ENCODE assay signal across 24 cellular contexts in the genomic region with DNA sequence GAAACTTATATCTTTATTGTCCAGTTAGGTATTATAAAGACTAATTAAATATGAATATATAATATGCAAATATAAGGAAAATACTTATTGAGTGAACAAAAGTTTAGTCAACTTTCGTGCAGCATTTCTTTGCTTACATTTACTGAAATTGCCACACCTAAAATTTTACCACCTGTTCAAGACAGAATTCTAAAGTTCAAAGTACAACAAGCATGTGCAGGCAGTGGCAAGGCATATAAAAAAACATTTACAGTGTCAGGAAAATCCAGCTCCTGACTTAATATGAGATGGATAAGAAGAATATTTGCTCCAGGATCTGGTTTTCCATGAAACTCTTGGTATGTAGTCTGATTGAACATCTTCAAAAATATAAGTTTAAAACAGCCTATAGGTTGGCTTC. TPM values are rescaled to one million over a fixed set of nuclear protein-coding genes. Genes with fewer than 3 reads are reported as not detected.
A peak's percentile ranks its signal among the peaks of the same experiment; 100 is the strongest.
DNase-seq lines count a peak whose midpoint lies in the region; ATAC-seq and TF ChIP-seq lines count a peak whose summit lies in the region.
"Had no signal": no experiment of that assay in that cellular context is flagged by ENCODE, and none has a peak within 500 bp of the region (broad histone marks: within the 10 kb centered on the region; RNA-seq: fewer than 3 reads in every experiment).

No MANE protein-coding gene starts in this region.

- no peaks in the 10 kb centered on the region for H3K27me3 ChIP-seq in mammary epithelial cell (ENCODE audit: insufficient read depth, low read length)
- no peaks in the 10 kb centered on the region for H3K27me3 ChIP-seq in fibroblast of lung (ENCODE audit: control insufficient read depth, insufficient read depth, low read length)
- no peaks in the 10 kb centered on the region for H3K27me3 ChIP-seq in mucosa of rectum (ENCODE audit: control insufficient read depth in 2 of 2, insufficient read depth in 2 of 2, low read length in 2 of 2)
- H3K27me3 ChIP-seq in transverse colon: no peaks in the 10 kb centered on the region
- no peaks in the 10 kb centered on the region for H3K27me3 ChIP-seq in left lung
- H3K27me3 ChIP-seq: SJSA1 had no signal

- no peak for ATAC-seq in activated T-cell treated with anti-CD3 and anti-CD28 coated beads, Interleukin-2, amount 50 U/mL, for 4 hours
- ATAC-seq in left lung: no peak
- ATAC-seq: activated CD8-positive, alpha-beta T cell treated with anti-CD3 and anti-CD28 coated beads, Interleukin-2, amount 10 ng/mL, durations not matched to agents 7 days and 5 days had no signal

- no peaks in the 10 kb centered on the region for H3K27me3 Mint-ChIP-seq in MCF 10A (ENCODE audit: insufficient read depth, unreplicated experiment)
- no peaks in the 10 kb centered on the region for H3K27me3 Mint-ChIP-seq in activated T-helper 2 cell treated with anti-CD3 and anti-CD28 coated beads, Interferon-gamma antibody, Interleukin-2, Interleukin-4, amounts not matched to agents 10 μg/mL and 5 μg/mL and 100 μg/mL, durations not matched to agents 14 hours and 24 hours and 36 hours (ENCODE audit: low read depth)
- no peaks in the 10 kb centered on the region for H3K27me3 Mint-ChIP-seq in activated T-cell treated with anti-CD3 and anti-CD28 coated beads, Interleukin-2, amount 50 U/mL, for 4 hours (ENCODE audit: low read depth)
- H3K27me3 Mint-ChIP-seq: activated T-cell treated with anti-CD3 and anti-CD28 coated beads, Interleukin-2, amount 50 U/mL, for 24 hours had no signal

- H3K9me3 ChIP-seq in mammary epithelial cell (replicated peaks; ENCODE audit: insufficient read depth, low read length): no peaks in the 10 kb centered on the region
- H3K9me3 ChIP-seq in fibroblast of lung (ENCODE audit: control insufficient read depth, insufficient read depth, low read depth, low read length): no peaks in the 10 kb centered on the region
- H3K9me3 ChIP-seq in mucosa of rectum (ENCODE audit: control insufficient read depth in 2 of 2, low read length in 2 of 2): no peaks in the 10 kb centered on the region
- H3K9me3 ChIP-seq in transverse colon: no peaks in the 10 kb centered on the region
- H3K9me3 ChIP-seq in left lung: no peaks in the 10 kb centered on the region
- H3K9me3 ChIP-seq: SJSA1 had no signal

- H3K4me2 ChIP-seq in mammary epithelial cell (ENCODE audit: insufficient read depth, low read depth, low read length) (peak overlapping the region; percentile 90), fibroblast of lung (ENCODE audit: extremely low read depth, insufficient read depth, low read length) (peak overlapping the region; percentile 84)

- H3K9ac ChIP-seq in mammary epithelial cell (ENCODE audit: insufficient read depth, low read length): no peak overlapping the region
- H3K9ac ChIP-seq in fibroblast of lung (ENCODE audit: insufficient read depth, low read length): no peak overlapping the region
- H3K9ac ChIP-seq in mucosa of rectum (ENCODE audit: low read depth in 1 of 2, low read length in 2 of 2): peak overlapping the region; percentile 27 to 58
- H3K9ac ChIP-seq: parathyroid adenoma had no signal

- no peak overlapping the region for H2AFZ ChIP-seq in mammary epithelial cell (ENCODE audit: low read depth, low read length)
- no peak overlapping the region for H2AFZ ChIP-seq in fibroblast of lung (ENCODE audit: low read length)
- H2AFZ ChIP-seq: parathyroid adenoma had no signal

- H3K79me2 ChIP-seq in mammary epithelial cell (ENCODE audit: insufficient read depth, low read length) (peaks cover 72% of the 10 kb centered on the region), fibroblast of lung (ENCODE audit: control insufficient read depth, insufficient read depth, low read length) (peaks cover 82% of the 10 kb centered on the region)

- H3K27ac ChIP-seq in mammary epithelial cell (ENCODE audit: insufficient read depth, low read depth, low read length): no peak overlapping the region
- H3K27ac ChIP-seq in fibroblast of lung (ENCODE audit: insufficient read depth, low read length): no peak overlapping the region
- peak overlapping the region; percentile 68 to 87 for H3K27ac ChIP-seq in mucosa of rectum (ENCODE audit: low read depth in 2 of 2, low read length in 2 of 2)
- H3K27ac ChIP-seq in transverse colon: peak overlapping the region; percentile 98 to 99 (median 98)
- H3K27ac ChIP-seq in left lung: no peak overlapping the region
- H3K27ac ChIP-seq: C4-2B, parathyroid adenoma, SJSA1 had no signal

- intact Hi-C loops in mammary epithelial cell (cut with micrococcal nuclease): loop anchor here (10.0 kb wide), 2 partner anchors 791 to 1771 kb away; no protein-coding TSS in a partner anchor
- intact Hi-C loops in MCF 10A (cut with micrococcal nuclease): no loop called here
- intact Hi-C loops in transverse colon (cut with DNase I; ENCODE audit: low total_unique reads): no loop called here
- intact Hi-C loops in activated T-helper 2 cell treated with anti-CD3 and anti-CD28 coated beads, Interferon-gamma antibody, Interleukin-2, Interleukin-4, amounts not matched to agents 10 μg/mL and 5 μg/mL and 100 μg/mL, durations not matched to agents 14 hours and 24 hours and 36 hours (cut with micrococcal nuclease): loop anchor here (10.0 kb wide), 1 partner anchor 581 kb away; no protein-coding TSS in a partner anchor
- intact Hi-C loops in left lung (cut with DNase I): no loop called here

- TF ChIP-seq CTCF in mammary epithelial cell (conservative IDR thresholded peaks at IDR 0.05 in 1 of 2, IDR thresholded peaks at IDR 0.05 in 1 of 2; ENCODE audit: extremely low read depth in 1 of 2, insufficient read depth in 1 of 2, low read depth in 1 of 2, low read length in 2 of 2) (no peak), MCF 10A (IDR thresholded peaks at IDR 0.05; ENCODE audit: unreplicated experiment) (no peak), fibroblast of lung (conservative IDR thresholded peaks at IDR 0.05 in 1 of 2, IDR thresholded peaks at IDR 0.05 in 1 of 2; ENCODE audit: low read depth in 1 of 2, low read length in 2 of 2) (no peak), transverse colon (IDR thresholded peaks at IDR 0.05) (no peak), left lung (IDR thresholded peaks at IDR 0.05) (no peak)

- TF ChIP-seq EP300 in transverse colon (IDR thresholded peaks at IDR 0.05; ENCODE audit: low read depth): no peak

- no peaks in the 10 kb centered on the region for H4K20me1 ChIP-seq in mammary epithelial cell (ENCODE audit: insufficient read depth, low read length)
- no peaks in the 10 kb centered on the region for H4K20me1 ChIP-seq in fibroblast of lung (ENCODE audit: control insufficient read depth, extremely low read depth, insufficient read depth, low read length)

- peaks cover 11% of the 10 kb centered on the region for H3K4me1 Mint-ChIP-seq in MCF 10A (ENCODE audit: insufficient read depth, unreplicated experiment)
- H3K4me1 Mint-ChIP-seq in activated T-helper 2 cell treated with anti-CD3 and anti-CD28 coated beads, Interferon-gamma antibody, Interleukin-2, Interleukin-4, amounts not matched to agents 10 μg/mL and 5 μg/mL and 100 μg/mL, durations not matched to agents 14 hours and 24 hours and 36 hours (ENCODE audit: low read depth): peaks cover 37% of the 10 kb centered on the region
- peaks cover 33% of the 10 kb centered on the region for H3K4me1 Mint-ChIP-seq in activated T-cell treated with anti-CD3 and anti-CD28 coated beads, Interleukin-2, amount 50 U/mL, for 4 hours (ENCODE audit: low read depth)

- TF ChIP-seq POLR2A in transverse colon (IDR thresholded peaks at IDR 0.05): no peak

- H3K27ac Mint-ChIP-seq in MCF 10A (ENCODE audit: low read depth, unreplicated experiment): no peak overlapping the region
- no peak overlapping the region for H3K27ac Mint-ChIP-seq in activated T-helper 2 cell treated with anti-CD3 and anti-CD28 coated beads, Interferon-gamma antibody, Interleukin-2, Interleukin-4, amounts not matched to agents 10 μg/mL and 5 μg/mL and 100 μg/mL, durations not matched to agents 14 hours and 24 hours and 36 hours
- H3K27ac Mint-ChIP-seq: activated CD8-positive, alpha-beta T cell treated with anti-CD3 and anti-CD28 coated beads, Interleukin-2, amount 10 ng/mL, durations not matched to agents 7 days and 5 days; activated T-cell treated with anti-CD3 and anti-CD28 coated beads, Interleukin-2, amount 50 U/mL, for 24 hours; H9 had no signal

- dilution Hi-C loops in mammary epithelial cell (cut with HindIII; ENCODE audit: low sequenced_read_pairs): no loop called here

- WGBS in mammary epithelial cell (ENCODE audit: low coverage, missing lambda C conversion rate): 88% methylated on average over 1 of the region's 1 CpG
- WGBS in transverse colon (ENCODE audit: low coverage in 1 of 2), 2 donors: 36 to 47% methylated on average over 1 of the region's 1 CpG

- no peak for DNase-seq in mammary epithelial cell
- DNase-seq in MCF 10A (ENCODE audit: unreplicated experiment): no peak
- no peak for DNase-seq in fibroblast of lung (ENCODE audit: low read depth in 2 of 2)
- DNase-seq in transverse colon: no peak
- DNase-seq in activated T-helper 2 cell treated with anti-CD3 and anti-CD28 coated beads, Interferon-gamma antibody, Interleukin-2, Interleukin-4, amounts not matched to agents 10 μg/mL and 5 μg/mL and 100 μg/mL, durations not matched to agents 14 hours and 24 hours and 36 hours (ENCODE audit: low spot score): no peak
- no peak for DNase-seq in activated T-cell treated with anti-CD3 and anti-CD28 coated beads, Interleukin-2, amount 50 U/mL, for 4 hours
- no peak for DNase-seq in left lung
- DNase-seq: activated CD8-positive, alpha-beta T cell treated with anti-CD3 and anti-CD28 coated beads, Interleukin-2, amount 10 ng/mL, durations not matched to agents 7 days and 5 days; activated naive CD4-positive, alpha-beta T cell treated with anti-CD3 and anti-CD28 coated beads, Interleukin-2, amount 50 U/mL, for 16 hours; activated T-cell treated with anti-CD3 and anti-CD28 coated beads, Interleukin-2, amount 50 U/mL, for 24 hours; aorta; DMS153; GF-D8; H9; kidney glomerular epithelial cell; NCI-H146; NCI-H2171 treated with DMSO at 0.1 percent for 48 hours; NCI-H748 treated with DMSO at 0.1 percent for 48 hours; stimulated activated CD4-positive, alpha-beta T cell treated with anti-CD3 and anti-CD28 coated beads, Interleukin-4, amount 100 ng/mL, for 1 hour; T-helper 9 cell had no signal

- H3K4me3 Mint-ChIP-seq in MCF 10A (ENCODE audit: unreplicated experiment): no peak overlapping the region
- H3K4me3 Mint-ChIP-seq in activated T-helper 2 cell treated with anti-CD3 and anti-CD28 coated beads, Interferon-gamma antibody, Interleukin-2, Interleukin-4, amounts not matched to agents 10 μg/mL and 5 μg/mL and 100 μg/mL, durations not matched to agents 14 hours and 24 hours and 36 hours (ENCODE audit: low read depth): no peak overlapping the region
- no peak overlapping the region for H3K4me3 Mint-ChIP-seq in activated T-cell treated with anti-CD3 and anti-CD28 coated beads, Interleukin-2, amount 50 U/mL, for 4 hours
- H3K4me3 Mint-ChIP-seq: activated CD8-positive, alpha-beta T cell treated with anti-CD3 and anti-CD28 coated beads, Interleukin-2, amount 10 ng/mL, durations not matched to agents 7 days and 5 days; activated T-cell treated with anti-CD3 and anti-CD28 coated beads, Interleukin-2, amount 50 U/mL, for 24 hours; H9 had no signal

- no peaks in the 10 kb centered on the region for H3K9me3 Mint-ChIP-seq in MCF 10A (ENCODE audit: unreplicated experiment)
- no peaks in the 10 kb centered on the region for H3K9me3 Mint-ChIP-seq in activated T-helper 2 cell treated with anti-CD3 and anti-CD28 coated beads, Interferon-gamma antibody, Interleukin-2, Interleukin-4, amounts not matched to agents 10 μg/mL and 5 μg/mL and 100 μg/mL, durations not matched to agents 14 hours and 24 hours and 36 hours
- H3K9me3 Mint-ChIP-seq in activated T-cell treated with anti-CD3 and anti-CD28 coated beads, Interleukin-2, amount 50 U/mL, for 4 hours: no peaks in the 10 kb centered on the region
- H3K9me3 Mint-ChIP-seq: activated T-cell treated with anti-CD3 and anti-CD28 coated beads, Interleukin-2, amount 50 U/mL, for 24 hours; H9 had no signal

- H3K4me1 ChIP-seq in mammary epithelial cell (ENCODE audit: insufficient read depth, low read length) (peaks cover 9% of the 10 kb centered on the region), fibroblast of lung (ENCODE audit: control insufficient read depth, extremely low read depth, insufficient read depth, low read length) (peaks cover 3% of the 10 kb centered on the region), mucosa of rectum (ENCODE audit: control insufficient read depth in 2 of 2, insufficient read depth in 2 of 2, low read length in 2 of 2) (peaks cover 9 to 34% of the 10 kb centered on the region in 2 donors), transverse colon (peaks cover 0 to 82% (median 40%) of the 10 kb centered on the region in 4 donors), left lung (peaks cover 0 to 65% of the 10 kb centered on the region in 2 donors)
- H3K4me1 ChIP-seq: parathyroid adenoma had no signal

- POLR2A ChIA-PET in MCF 10A (lab: Yijun Ruan, JAX): interaction anchor here (1.3 kb wide), 1 partner anchor 181 kb away, joined by 4 read pairs; no protein-coding TSS in a partner anchor

- H3K36me3 Mint-ChIP-seq in MCF 10A (ENCODE audit: insufficient read depth, unreplicated experiment): peaks cover 44% of the 10 kb centered on the region
- H3K36me3 Mint-ChIP-seq in activated T-helper 2 cell treated with anti-CD3 and anti-CD28 coated beads, Interferon-gamma antibody, Interleukin-2, Interleukin-4, amounts not matched to agents 10 μg/mL and 5 μg/mL and 100 μg/mL, durations not matched to agents 14 hours and 24 hours and 36 hours (ENCODE audit: low read depth): peaks cover 56% of the 10 kb centered on the region
- H3K36me3 Mint-ChIP-seq in activated T-cell treated with anti-CD3 and anti-CD28 coated beads, Interleukin-2, amount 50 U/mL, for 4 hours (ENCODE audit: insufficient read depth): peaks cover 22% of the 10 kb centered on the region

- H3K36me3 ChIP-seq in mammary epithelial cell (ENCODE audit: insufficient read depth, low read length) (peaks cover 31% of the 10 kb centered on the region), fibroblast of lung (ENCODE audit: control insufficient read depth, insufficient read depth, low read length) (peaks cover 4% of the 10 kb centered on the region), mucosa of rectum (ENCODE audit: control insufficient read depth in 2 of 2, insufficient read depth in 2 of 2, low read length in 2 of 2) (peaks cover 18 to 23% of the 10 kb centered on the region in 2 donors), transverse colon (peaks cover 0 to 25% (median 12%) of the 10 kb centered on the region in 4 donors), left lung (peaks cover 0 to 29% of the 10 kb centered on the region in 2 donors)

- H3K4me3 ChIP-seq in mammary epithelial cell (replicated peaks in 1 of 3; ENCODE audit: insufficient read depth in 1 of 3, low read depth in 2 of 3, low read length in 3 of 3): no peak overlapping the region
- H3K4me3 ChIP-seq in fibroblast of lung (replicated peaks in 1 of 4; ENCODE audit: control extremely low read depth in 1 of 4, insufficient read depth in 1 of 4, low read depth in 3 of 4, low read length in 4 of 4): peak overlapping the region; percentile 27 to 94 (median 89)
- H3K4me3 ChIP-seq in mucosa of rectum (ENCODE audit: low read length in 2 of 2): peak overlapping the region; percentile 52 to 98
- H3K4me3 ChIP-seq in transverse colon: peak overlapping the region in 3 of 4 donors; percentile 4 to 93 (median 13)
- H3K4me3 ChIP-seq in left lung: peak overlapping the region in 1 of 2 donors; percentile 83
- H3K4me3 ChIP-seq: SJSA1 had no signal

- BruUV-seq in mammary epithelial cell (replicated peaks; lab: Mats Ljungman, UMichigan): no TSS peak
- BruUV-seq in MCF 10A (replicated peaks; lab: Mats Ljungman, UMichigan): no TSS peak

- CTCF ChIA-PET in mammary epithelial cell (lab: Charles Lee; ENCODE audit: low non-redundant PET): no interaction called here
- CTCF ChIA-PET in MCF 10A (lab: Yijun Ruan, JAX): interaction anchor here (0.7 to 4.7 kb wide), 2 partner anchors 65 to 155 kb away, joined by 4 to 34 read pairs; no protein-coding TSS in a partner anchor

- in situ Hi-C loops in mammary epithelial cell (cut with MboI; ENCODE audit: low sequenced_read_pairs in 2 of 2): loop anchor here in 1 of 2 donors (10.0 kb wide), 1 partner anchor 141 kb away; no protein-coding TSS in a partner anchor
- in situ Hi-C loops in transverse colon (cut with MboI; ENCODE audit: low pct_ligation_motif_present in 1 of 4, low pct_unique_long_range_greater_than_20kb in 1 of 4, low sequenced_read_pairs in 3 of 4): no loop called here

RNA-seq across cellular contexts. Expression of gene ITPRID2, which starts 4.8 kb away (rescaled TPM):
- total RNA-seq in mammary epithelial cell (100 to 1,000 TPM; 145 to 168 TPM), MCF 10A (2022) (108 and 114 TPM in 2 replicates), fibroblast of lung (117 and 179 TPM in 2 replicates), transverse colon (100 to 1,000 TPM; 117 to 255 (median 212) TPM), left lung (100 to 1,000 TPM; 162 to 175 TPM)
- polyA plus RNA-seq in mammary epithelial cell (42.1 TPM), fibroblast of lung (70.5 and 122 TPM in 2 replicates)
- polyA minus RNA-seq in mammary epithelial cell (60.9 TPM), fibroblast of lung (ENCODE audit: low replicate concordance) (53.6 and 126 TPM in 2 replicates)
- 92.3 and 123 TPM in 2 replicates for polyA plus RNA-seq in fibroblast of lung (2012)
- 57.4 and 61.2 TPM in 2 replicates for total RNA-seq in activated T-helper 2 cell treated with anti-CD3 and anti-CD28 coated beads, Interferon-gamma antibody, Interleukin-2, Interleukin-4, amounts not matched to agents 10 μg/mL and 5 μg/mL and 100 μg/mL, durations not matched to agents 14 hours and 24 hours and 36 hours
- 10 to 100 TPM; 30.9 to 41.8 (median 37.5) TPM for total RNA-seq in activated T-cell treated with anti-CD3 and anti-CD28 coated beads, Interleukin-2, amount 50 U/mL, for 4 hours

Comparison
In these comparisons a context has a peak if more than half of its experiments do, and no peak if none do; other contexts are left out.
1. intact Hi-C loops: an anchor here in mammary epithelial cell (10.0 kb wide) and activated T-helper 2 cell treated with anti-CD3 and anti-CD28 coated beads, Interferon-gamma antibody, Interleukin-2, Interleukin-4, amounts not matched to agents 10 μg/mL and 5 μg/mL and 100 μg/mL, durations not matched to agents 14 hours and 24 hours and 36 hours (10.0 kb wide); none called in MCF 10A, transverse colon and left lung.
2. H3K27ac ChIP-seq: peak in mucosa of rectum (2 of 2) and transverse colon (4 of 4); none in mammary epithelial cell (single experiment), fibroblast of lung (single experiment) and left lung (0 of 2).
3. H3K4me3 ChIP-seq: peak in fibroblast of lung (4 of 4), mucosa of rectum (2 of 2) and transverse colon (3 of 4); none in mammary epithelial cell (0 of 3).
4. H3K9ac ChIP-seq: peak in mucosa of rectum (2 of 2); none in mammary epithelial cell (single experiment) and fibroblast of lung (single experiment).